Comparison of ENCODE assay signal across 19 cellular contexts in the genomic region with DNA sequence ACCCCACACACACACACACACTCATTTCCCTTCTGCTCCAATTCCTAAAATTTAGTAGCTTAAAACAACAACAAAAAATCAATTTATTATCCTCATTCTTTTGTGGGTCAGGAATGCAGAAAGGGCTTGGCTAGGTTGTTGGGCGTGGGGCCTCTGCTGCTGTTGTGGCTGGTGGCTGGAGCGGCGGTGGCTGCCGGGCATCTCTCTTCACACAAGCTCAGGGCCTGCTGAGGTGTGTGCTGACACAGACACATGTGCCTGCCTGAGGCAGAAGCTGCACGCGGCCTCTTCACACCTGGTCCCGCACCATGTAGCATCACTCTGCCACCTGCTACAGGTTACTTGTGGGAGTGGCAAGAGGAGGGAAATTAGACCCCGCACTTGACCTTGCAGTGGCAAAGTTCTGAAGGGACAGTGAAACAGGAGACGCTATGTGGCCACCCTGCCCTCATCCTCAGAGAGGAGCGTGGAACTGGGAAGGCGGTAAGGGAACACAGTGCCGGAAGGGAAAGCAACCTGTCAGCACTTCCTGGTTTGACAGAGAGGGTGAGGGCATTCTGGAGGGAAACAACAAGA.
"Had no signal": no experiment of that assay in that cellular context is flagged by ENCODE, and none has a peak within 500 bp of the region (broad histone marks: within the 10 kb centered on the region; RNA-seq: fewer than 3 reads in every experiment).

No MANE protein-coding gene starts in this region.

- ATAC-seq: activated T-helper 17 cell treated with anti-CD3 and anti-CD28 coated beads, Interleukin-2, amount 50 U/mL, for 72 hours; left colon; right cardiac atrium; stimulated activated naive CD8-positive, alpha-beta T cell treated with anti-CD3 and anti-CD28 coated beads, Interleukin-15, amount 100 ng/mL, for 72 hours; T-cell had no signal

- H3K9me3 ChIP-seq: prostate gland, suprapubic skin had no signal

- DNase-seq: activated B cell treated with CpG ODN at 0.5 μM for 24 hours; activated CD4-positive, alpha-beta memory T cell treated with anti-CD3 and anti-CD28 coated beads, Interleukin-2, amount 10 ng/mL, durations not matched to agents 7 days and 5 days; activated CD4-positive, alpha-beta T cell treated with anti-CD3 and anti-CD28 coated beads for 4 hours; activated naive CD4-positive, alpha-beta T cell; activated naive CD8-positive, alpha-beta T cell treated with anti-CD3 and anti-CD28 coated beads for 36 hours; activated T-cell treated with anti-CD3 and anti-CD28 coated beads, Interleukin-2, amount 50 U/mL, for 1 hour; amniotic stem cell; effector memory CD4-positive, alpha-beta T cell; left colon; midbrain; right cardiac atrium; stimulated activated CD4-positive, alpha-beta T cell treated with anti-CD3 and anti-CD28 coated beads, Interleukin-4, amount 100 ng/mL, for 1 hour; stimulated activated naive CD8-positive, alpha-beta T cell treated with anti-CD3 and anti-CD28 coated beads, Interleukin-15, amount 100 ng/mL, for 72 hours; T-cell; trophoblast cell had no signal

- H3K4me3 ChIP-seq: prostate gland, skin epidermis, suprapubic skin had no signal

- H3K36me3 ChIP-seq: prostate gland, suprapubic skin had no signal

- H3K4me1 ChIP-seq: prostate gland, suprapubic skin had no signal

- H3K27ac ChIP-seq: prostate gland, skin epidermis, suprapubic skin had no signal
